8 cellular contexts compared by ENCODE assay signal in genomic region chr10:112532053-112532658, GRCh38.
DNase-seq lines count a peak whose midpoint lies in the region; ATAC-seq, FAIRE-seq and TF ChIP-seq lines count a peak whose summit lies in the region.

No MANE protein-coding gene starts in this region.

- H3K79me1 ChIP-seq in H9 (ENCODE audit: insufficient read depth, low read depth, low read length, poor library complexity, severe bottlenecking), result no peaks in the 10 kb centered on the region

- TF ChIP-seq RAD21 in GM12878 (IDR thresholded peaks at IDR 0.05; ENCODE audit: insufficient read depth, low read depth, low read length), result no peak

- H3K4me3 Mint-ChIP-seq in H9, result no peak overlapping the region

- H3K4me1 Mint-ChIP-seq in H9, result peaks cover 2 to 5% of the 10 kb centered on the region in 2 experiments

- no peak overlapping the region for H2BK5ac ChIP-seq in H9 (ENCODE audit: insufficient read length, low read length)

- ATAC-seq in GM19468 (IDR thresholded peaks at IDR 0.05; ENCODE audit: extremely low read depth, unreplicated experiment) (peak; percentile 94), HG03520 (IDR thresholded peaks at IDR 0.05; ENCODE audit: unreplicated experiment) (peak; percentile 98), GM12878 (peak; percentile 99)

- H3K27me3 ChIP-seq in GM12878 (replicated peaks in 1 of 2; ENCODE audit: control insufficient read depth in 2 of 2, insufficient read depth in 2 of 2, low read length in 1 of 2), result no peaks in the 10 kb centered on the region
- H3K27me3 ChIP-seq in H9 (ENCODE audit: insufficient read depth, low read length), result no peaks in the 10 kb centered on the region

- no peak overlapping the region for H2AK5ac ChIP-seq in H9 (ENCODE audit: insufficient read length, low read length)

- H3K9me3 Mint-ChIP-seq in H9, result no peaks in the 10 kb centered on the region

- H3K4me1 ChIP-seq in GM12878 (ENCODE audit: control insufficient read depth, insufficient read depth, low read length) (peaks cover 18% of the 10 kb centered on the region), H9 (ENCODE audit: insufficient read depth, low read length) (no peaks in the 10 kb centered on the region; the same call in 1 of the 2 replicates)

- CTCF ChIA-PET in GM12878 (lab: Yijun Ruan, JAX), result interaction anchor here (1.0 to 1.5 kb wide), 4 partner anchors 13 to 224 kb away, joined by 3 to 4 read pairs (median 3); no protein-coding TSS in a partner anchor

- no peaks in the 10 kb centered on the region for H3K79me2 ChIP-seq in GM12878 (ENCODE audit: control insufficient read depth, insufficient read depth, low read length)
- H3K79me2 ChIP-seq in H9 (ENCODE audit: insufficient read depth, low read length), result no peaks in the 10 kb centered on the region

- no peak overlapping the region for H3T11ph ChIP-seq in H9 (ENCODE audit: low read length)

- no peak overlapping the region for H3K4ac ChIP-seq in H9 (ENCODE audit: low read depth, low read length)

- intact Hi-C loops in GM12878 (cut with micrococcal nuclease; ENCODE audit: unreplicated experiment), result no loop called here

- H3K23me2 ChIP-seq in H9 (ENCODE audit: insufficient read length, low read depth, low read length, poor library complexity, severe bottlenecking), result no peaks in the 10 kb centered on the region

- H3K4me2 ChIP-seq in GM12878 (ENCODE audit: control insufficient read depth, insufficient read depth) (peak overlapping the region; percentile 90), H9 (ENCODE audit: insufficient read depth, insufficient read length, low read length) (no peak overlapping the region)

- H3K9me3 ChIP-seq in GM12878 (replicated peaks; ENCODE audit: control insufficient read depth, insufficient read depth, low read length) (peaks cover 5% of the 10 kb centered on the region), H9 (ENCODE audit: control insufficient read depth, low read depth, low read length) (no peaks in the 10 kb centered on the region)

- BruUV-seq in GM12878 (replicated peaks; lab: Mats Ljungman, UMichigan), result no TSS peak

- in situ Hi-C loops in GM12878 (cut with MboI), result no loop called here

- RAD21 ChIA-PET in GM12878 (lab: Charles Lee; ENCODE audit: unreplicated experiment), result interaction anchor here (0.7 to 1.1 kb wide), 2 partner anchors 60 to 989 kb away, joined by 3 to 4 read pairs; no protein-coding TSS in a partner anchor

- H3K27ac ChIP-seq in GM12878 (ENCODE audit: control insufficient read depth, insufficient read depth) (peak overlapping the region; percentile 21; the same call in 1 of the 2 replicates), H9 (ENCODE audit: insufficient read length, low read depth, low read length) (no peak overlapping the region)

- TF ChIP-seq POLR2A in GM12878 (IDR thresholded peaks at IDR 0.05; ENCODE audit: low read depth, low read length), result no peak

- SMC1A ChIA-PET in GM12878 (lab: Charles Lee; ENCODE audit: uncharacterized antibody, unreplicated experiment), result interaction anchor here (0.8 to 1.6 kb wide), 4 partner anchors 12 to 107 kb away, joined by 3 to 4 read pairs (median 4); no protein-coding TSS in a partner anchor

- no peak overlapping the region for H3K14ac ChIP-seq in H9 (ENCODE audit: insufficient read depth, low read length)

- no peak overlapping the region for H3K27ac Mint-ChIP-seq in H9

- H2BK20ac ChIP-seq in H9 (ENCODE audit: low read depth, low read length, poor library complexity, severe bottlenecking), result no peak overlapping the region

- H3K36me3 Mint-ChIP-seq in H9 (ENCODE audit: insufficient read depth in 1 of 3, low read depth in 3 of 3), result no peaks in the 10 kb centered on the region

- no peak overlapping the region for H4K5ac ChIP-seq in H9 (ENCODE audit: insufficient read length, low read depth, low read length)

- H2BK15ac ChIP-seq in H9 (ENCODE audit: low read depth, low read length), result no peak overlapping the region

- peak; percentile 65 to 82; a peak in 3 of 4 replicates for TF ChIP-seq EP300 in GM12878 (IDR thresholded peaks at IDR 0.05; ENCODE audit: borderline replicate concordance in 1 of 2, control insufficient read depth in 1 of 2, low read depth in 2 of 2, low read length in 2 of 2)

- TF ChIP-seq CTCF in GM12878 (IDR thresholded peaks at IDR 0.05 in 2 of 3, conservative IDR thresholded peaks at IDR 0.05 in 1 of 3; ENCODE audit: control insufficient read depth in 2 of 3, extremely low read depth in 1 of 3, insufficient read depth in 1 of 3, low read depth in 3 of 3, low read length in 3 of 3), result no peak
- no peak for TF ChIP-seq CTCF in H9 (conservative IDR thresholded peaks at IDR 0.05)

- no peak overlapping the region for H2BK120ac ChIP-seq in H9 (ENCODE audit: low read depth, low read length, poor library complexity, severe bottlenecking)

- H3K36me3 ChIP-seq in GM12878 (ENCODE audit: control insufficient read depth in 2 of 2, insufficient read depth in 2 of 2, low read length in 1 of 2), result peaks cover 0 to 4% of the 10 kb centered on the region in 2 experiments; a peak in 2 of 4 replicates

- peak; percentile 68 for DNase-seq in DMS53 (lab: John Stamatoyannopoulos, UW)
- DNase-seq in GM12878 (ENCODE audit: low read depth, low spot score), result peak; percentile 71
- no peak for DNase-seq in NCI-H226
- no peak for DNase-seq in H9
- DNase-seq in activated gamma-delta T cell (lab: John Stamatoyannopoulos, UW), result no peak
- no peak for DNase-seq in stimulated activated CD4-positive, alpha-beta T cell treated with anti-CD3 and anti-CD28 coated beads, Interleukin-2, amount 100 ng/mL, for 48 hours

- H3K9ac ChIP-seq in GM12878 (ENCODE audit: control insufficient read depth, insufficient read depth, low read length), result no peak overlapping the region
- no peak overlapping the region for H3K9ac ChIP-seq in H9 (ENCODE audit: extremely low read depth, insufficient read length, low read length)

- H4K20me1 ChIP-seq in GM12878 (ENCODE audit: control insufficient read depth, insufficient read depth) (no peaks in the 10 kb centered on the region), H9 (ENCODE audit: control insufficient read depth, insufficient read depth, insufficient read length) (no peaks in the 10 kb centered on the region)

- no peak overlapping the region for H2BK12ac ChIP-seq in H9 (ENCODE audit: insufficient read length, low read depth, low read length)

- H3K23ac ChIP-seq in H9 (ENCODE audit: insufficient read length, low read depth, low read length), result no peak overlapping the region

- no peak overlapping the region for H3K18ac ChIP-seq in H9 (ENCODE audit: insufficient read length, low read depth, low read length)

- H4K8ac ChIP-seq in H9 (replicated peaks; ENCODE audit: insufficient read length, low read depth, low read length), result no peak overlapping the region

- H3K4me3 ChIP-seq in GM12878, result 0 out of 2 replicates have a peak overlapping the region, but pooled peaks have one; percentile 23

- H3K56ac ChIP-seq in H9 (ENCODE audit: insufficient read length, low read depth, low read length), result no peak overlapping the region

- H4K91ac ChIP-seq in H9 (ENCODE audit: insufficient read length, low read depth, low read length), result no peak overlapping the region

- WGBS in GM12878 (ENCODE audit: insufficient coverage, insufficient replicate concordance, low lambda C conversion rate, missing lambda C conversion rate), result 47% methylated on average over 6 of the region's 6 CpGs
- no CpG with 5 or more reads among the region's 6 CpGs for WGBS in H9 (ENCODE audit: extremely low coverage, insufficient read length, low lambda C conversion rate)

- peak; percentile 93 for FAIRE-seq in GM12878 (lab: Jason Lieb, UNC)

- POLR2A ChIA-PET in GM12878 (lab: Charles Lee), result no interaction called here

- H2AFZ ChIP-seq in GM12878 (ENCODE audit: control insufficient read depth, low read depth, low read length), result no peak overlapping the region; the same call in 1 of the 2 replicates
- no peak overlapping the region for H2AFZ ChIP-seq in H9 (ENCODE audit: low read length)

- no peaks in the 10 kb centered on the region for H3K27me3 Mint-ChIP-seq in H9 (ENCODE audit: low read depth)

TF ChIP-seq in GM12878, 131 proteins besides CTCF, POLR2A, EP300 and RAD21 (continues in another document):
- TF ChIP-seq BRCA1 (IDR thresholded peaks at IDR 0.05; ENCODE audit: low read depth, low read length) (no peak), RCOR1 (conservative IDR thresholded peaks at IDR 0.05; ENCODE audit: low read depth, low read length) (0 out of 2 replicates have a peak, but pooled peaks have one; percentile 69), BHLHE40 (IDR thresholded peaks at IDR 0.05; ENCODE audit: borderline replicate concordance in 1 of 2, low read depth in 2 of 2, low read length in 1 of 2) (peak; percentile 80 to 91), RBBP5 (conservative IDR thresholded peaks at IDR 0.05) (0 out of 2 replicates have a peak, but pooled peaks have one; percentile 64), BMI1 (IDR thresholded peaks at IDR 0.05; ENCODE audit: borderline replicate concordance) (peak; percentile 66; the same call in 1 of the 2 replicates), ZNF24 (IDR thresholded peaks at IDR 0.05) (peak; percentile 71), CHD2 (IDR thresholded peaks at IDR 0.05; ENCODE audit: borderline replicate concordance, low read depth, low read length) (peak; percentile 64; the same call in 1 of the 2 replicates), IKZF2 (IDR thresholded peaks at IDR 0.05) (peak; percentile 16 to 52; a peak in 2 of 4 replicates), ATF7 (IDR thresholded peaks at IDR 0.05; ENCODE audit: low read depth) (peak; percentile 95), MYB (IDR thresholded peaks at IDR 0.05; ENCODE audit: borderline replicate concordance, low read depth, low read length) (no peak), HDGF (IDR thresholded peaks at IDR 0.05) (no peak), NBN (IDR thresholded peaks at IDR 0.05) (0 out of 2 replicates have a peak, but pooled peaks have one; percentile 46), SUZ12 (IDR thresholded peaks at IDR 0.05; ENCODE audit: unreplicated experiment) (no peak), CREB1 (IDR thresholded peaks at IDR 0.05; ENCODE audit: low read depth) (peak; percentile 75), MTA3 (IDR thresholded peaks at IDR 0.05; ENCODE audit: borderline replicate concordance, low read length) (peak; percentile 81; the same call in 1 of the 2 replicates), RUNX3 (IDR thresholded peaks at IDR 0.05; ENCODE audit: low read length) (peak; percentile 100), NFXL1 (IDR thresholded peaks at IDR 0.05; ENCODE audit: borderline replicate concordance) (no peak), CEBPB (IDR thresholded peaks at IDR 0.05; ENCODE audit: borderline replicate concordance in 1 of 2, low read depth in 2 of 2, low read length in 2 of 2) (peak in 1 of 2 experiments; percentile 75; a peak in 1 of 4 replicates), MEF2B (IDR thresholded peaks at IDR 0.05; ENCODE audit: partially characterized antibody, poor library complexity, severe bottlenecking) (peak; percentile 38), DPF2 (IDR thresholded peaks at IDR 0.05) (peak; percentile 80), SREBF1 (IDR thresholded peaks at IDR 0.05; ENCODE audit: low read length) (peak; percentile 69), POU2F2 (IDR thresholded peaks at IDR 0.05; ENCODE audit: borderline replicate concordance, low read depth, low read length) (peak; percentile 86; the same call in 1 of the 3 replicates), TBL1XR1 (IDR thresholded peaks at IDR 0.05; ENCODE audit: low read depth, low read length) (peak; percentile 90)

Comparison
In these comparisons a context has a peak if more than half of its experiments do, and no peak if none do; other contexts are left out.
1. DNase-seq: peak in DMS53 (single experiment) and GM12878 (single experiment); none in NCI-H226 (single experiment), H9 (single experiment), activated gamma-delta T cell (single experiment) and stimulated activated CD4-positive, alpha-beta T cell treated with anti-CD3 and anti-CD28 coated beads, Interleukin-2, amount 100 ng/mL, for 48 hours (0 of 2).
2. Peak in every context shown above with its lines, with median percentiles within 50 percentile points of each other: ATAC-seq.